8 cellular contexts compared by ENCODE assay signal in the genomic region with DNA sequence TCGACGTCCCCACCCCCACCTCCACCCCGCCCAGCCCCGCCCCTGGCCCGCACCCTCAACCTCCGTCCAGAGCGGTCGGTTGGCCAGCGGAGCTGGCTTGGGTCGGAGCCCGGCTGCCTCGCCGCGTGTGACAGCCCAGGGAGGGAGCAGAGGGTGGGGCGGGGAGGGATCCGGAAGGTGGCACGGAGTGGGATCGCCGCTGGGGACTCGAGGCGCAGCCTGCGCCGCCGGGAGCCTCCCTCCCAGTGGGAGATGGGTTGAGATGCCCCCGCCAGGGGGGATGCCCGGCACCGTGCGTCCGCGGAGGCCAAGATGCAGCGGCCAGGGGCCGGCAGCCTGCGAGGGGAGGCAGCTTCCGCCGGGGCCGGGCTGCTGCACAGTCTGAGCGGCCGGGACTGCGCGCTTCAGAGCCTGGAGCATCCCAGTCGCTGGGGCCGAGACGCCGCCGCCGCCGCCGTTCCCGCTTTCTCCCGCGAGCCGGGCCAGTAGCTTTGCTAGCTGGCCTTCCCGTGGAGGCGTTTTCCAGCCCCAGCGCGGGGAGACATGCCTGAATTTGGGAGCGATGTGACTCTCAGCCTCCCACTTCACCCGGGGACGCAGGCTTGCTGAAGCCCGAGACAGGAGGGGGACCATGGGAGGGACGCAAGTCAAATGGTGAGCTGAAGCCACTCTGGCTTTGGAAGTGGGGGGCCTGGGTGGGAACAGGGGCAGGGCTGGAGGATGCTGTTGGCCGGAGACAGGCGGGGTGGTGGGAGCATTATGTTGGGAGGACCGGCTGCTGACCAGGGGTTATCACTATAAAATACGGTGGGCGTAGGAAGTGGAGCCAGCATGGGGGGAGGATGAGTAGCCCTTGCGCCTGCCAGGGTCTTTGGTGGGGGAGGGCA. TPM values are rescaled to one million over a fixed set of nuclear protein-coding genes. Genes with fewer than 3 reads are reported as not detected.
DNase-seq lines count a peak whose midpoint lies in the region; ATAC-seq, FAIRE-seq and TF ChIP-seq lines count a peak whose summit lies in the region.

No MANE protein-coding gene starts in this region.

- WGBS in SK-N-SH (ENCODE audit: low lambda C conversion rate): 17% methylated on average over 25 of the region's 67 CpGs
- 2 to 6% (median 3%) methylated on average over 54 to 67 of the region's 67 CpGs for WGBS in small intestine, 3 donors

- H2AFZ ChIP-seq in SK-N-SH (ENCODE audit: low read depth): peak overlapping the region; percentile 33; the same call in 1 of the 2 replicates
- peak overlapping the region; percentile 76 for H2AFZ ChIP-seq in keratinocyte (ENCODE audit: control insufficient read depth, low read length)

- 0 out of 4 replicates have a peak overlapping the region, but pooled peaks of 1 of the 2 experiments have one; percentile 0 for H3K27ac ChIP-seq in SK-N-SH (ENCODE audit: low read depth in 2 of 2, low read length in 1 of 2)
- H3K27ac ChIP-seq in keratinocyte (ENCODE audit: control insufficient read depth, insufficient read depth, low read length): peak overlapping the region; percentile 22
- peak overlapping the region in 1 of 2 donors; percentile 43 for H3K27ac ChIP-seq in small intestine (ENCODE audit: low read depth in 1 of 2, low read length in 1 of 2)

- peak overlapping the region; percentile 97 for H3K4me2 ChIP-seq in SK-N-SH
- peak overlapping the region; percentile 83 for H3K4me2 ChIP-seq in keratinocyte (ENCODE audit: control insufficient read depth, extremely low read depth, insufficient read depth, low read depth, low read length)

- peaks cover 5% of the 10 kb centered on the region; the same call in 1 of the 2 replicates for H3K79me2 ChIP-seq in SK-N-SH (ENCODE audit: insufficient read depth)
- no peaks in the 10 kb centered on the region for H3K79me2 ChIP-seq in keratinocyte (ENCODE audit: control insufficient read depth, insufficient read depth, low read length)

- H3K4me3 ChIP-seq in SK-N-SH (ENCODE audit: low read depth in 2 of 2, low read length in 1 of 2) (peak overlapping the region; percentile 57 to 72), keratinocyte (ENCODE audit: control insufficient read depth in 2 of 3, extremely low read depth in 1 of 3, insufficient read depth in 2 of 3, low read depth in 1 of 3, low read length in 3 of 3) (peak overlapping the region; percentile 65 to 76 (median 66)), small intestine (ENCODE audit: low read depth in 1 of 2, low read length in 2 of 2) (peak overlapping the region; percentile 28 to 54)

- H3K9me3 ChIP-seq in SK-N-SH: no peaks in the 10 kb centered on the region
- H3K9me3 ChIP-seq in keratinocyte (ENCODE audit: control insufficient read depth, low read depth, low read length): no peaks in the 10 kb centered on the region
- H3K9me3 ChIP-seq in small intestine (ENCODE audit: control insufficient read depth, low read depth): no peaks in the 10 kb centered on the region

- no peak for TF ChIP-seq CTCF in SK-N-SH (IDR thresholded peaks at IDR 0.05)
- no peak for TF ChIP-seq CTCF in keratinocyte (optimal IDR thresholded peaks at IDR 0.05 in 1 of 3, IDR thresholded peaks at IDR 0.05 in 1 of 3, conservative IDR thresholded peaks at IDR 0.05 in 1 of 3; ENCODE audit: extremely low read depth in 1 of 3, insufficient read depth in 2 of 3, low read length in 3 of 3)

- H4K20me1 ChIP-seq in SK-N-SH (ENCODE audit: insufficient read depth) (no peaks in the 10 kb centered on the region), keratinocyte (ENCODE audit: control insufficient read depth, extremely low read depth, insufficient read depth, low read length) (no peaks in the 10 kb centered on the region)

- peaks cover 13 to 18% of the 10 kb centered on the region in 2 experiments; a peak in 3 of 4 replicates for H3K4me1 ChIP-seq in SK-N-SH (ENCODE audit: control insufficient read depth in 1 of 2, insufficient read depth in 2 of 2, low read depth in 1 of 2, low read length in 1 of 2)
- H3K4me1 ChIP-seq in keratinocyte (ENCODE audit: control insufficient read depth, extremely low read depth, insufficient read depth, low read length): peaks cover 31% of the 10 kb centered on the region
- H3K4me1 ChIP-seq in small intestine (ENCODE audit: control insufficient read depth in 2 of 2, insufficient read depth in 1 of 2, low read depth in 1 of 2, low read length in 1 of 2): peaks cover 0 to 3% of the 10 kb centered on the region in 2 donors

- TF ChIP-seq EP300 in SK-N-SH (IDR thresholded peaks at IDR 0.05; ENCODE audit: borderline replicate concordance in 1 of 2, low read depth in 1 of 2, low read length in 1 of 2): 0 out of 4 replicates have a peak, but pooled peaks of 1 of the 2 experiments have one; percentile 17

- no peaks in the 10 kb centered on the region for H3K9me1 ChIP-seq in keratinocyte (ENCODE audit: control insufficient read depth, extremely low read depth, insufficient read depth, low read length)

- CTCF ChIA-PET in SK-N-SH (lab: Yijun Ruan, JAX): interaction anchor here (0.6 to 14.8 kb wide), 5 partner anchors 12 to 237 kb away, joined by 3 to 272 read pairs (median 3); a partner anchor contains a TSS

- no peak for TF ChIP-seq RAD21 in SK-N-SH (IDR thresholded peaks at IDR 0.05; ENCODE audit: low read length)

- no peak for FAIRE-seq in keratinocyte (lab: Jason Lieb, UNC)
- FAIRE-seq in small intestine (lab: Jason Lieb, UNC): no peak

- DNase-seq in activated effector memory CD4-positive, alpha-beta T cell treated with anti-CD3 and anti-CD28 coated beads, Interleukin-2, amount 50 U/mL, for 16 hours: peak; percentile 66
- DNase-seq in activated effector memory CD4-positive, alpha-beta T cell treated with Interleukin-2 at 50 U/mL for 16 hours: no peak
- DNase-seq in SK-N-SH (peak; percentile 90), cerebellum (ENCODE audit: low spot score) (peak; percentile 57), keratinocyte (ENCODE audit: low read depth, low spot score) (no peak), small intestine (peak; percentile 36), SIG-M5 treated with dmso at 0.1 percent for 504 hours (lab: John Stamatoyannopoulos, UW; ENCODE audit: unreplicated experiment) (no peak)

- no peak for ATAC-seq in GM21515 (IDR thresholded peaks at IDR 0.05; ENCODE audit: unreplicated experiment)

- dilution Hi-C loops in keratinocyte (cut with MboI; ENCODE audit: extremely low pct_ligation_motif_present, low sequenced_read_pairs): no loop called here

- POLR2A ChIA-PET in SK-N-SH (lab: Yijun Ruan, JAX): no interaction called here

- H3F3A ChIP-seq in SK-N-SH (replicated peaks; ENCODE audit: insufficient read depth): peaks cover 18% of the 10 kb centered on the region

- no peaks in the 10 kb centered on the region for H3K27me3 ChIP-seq in SK-N-SH (ENCODE audit: insufficient read depth)
- H3K27me3 ChIP-seq in keratinocyte (ENCODE audit: control insufficient read depth, extremely low read depth, insufficient read depth, low read length): no peaks in the 10 kb centered on the region
- no peaks in the 10 kb centered on the region for H3K27me3 ChIP-seq in small intestine (ENCODE audit: control insufficient read depth in 2 of 2, insufficient read depth in 2 of 2, low read length in 2 of 2)

- H3K9ac ChIP-seq in SK-N-SH (peak overlapping the region; percentile 71), keratinocyte (ENCODE audit: control insufficient read depth, extremely low read depth, insufficient read depth, low read length) (peak overlapping the region; percentile 72)

- H3K36me3 ChIP-seq in SK-N-SH (replicated peaks in 1 of 2; ENCODE audit: control insufficient read depth in 1 of 2, insufficient read depth in 2 of 2, low read length in 1 of 2) (peaks cover 0 to 24% of the 10 kb centered on the region in 2 experiments), keratinocyte (ENCODE audit: control insufficient read depth in 2 of 2, extremely low read depth in 1 of 2, insufficient read depth in 2 of 2, low read length in 2 of 2) (peaks cover 0 to 5% of the 10 kb centered on the region in 2 experiments), small intestine (ENCODE audit: control insufficient read depth in 2 of 2, insufficient read depth in 2 of 2, low read length in 2 of 2) (no peaks in the 10 kb centered on the region)

- no peaks in the 10 kb centered on the region for H3K9me2 ChIP-seq in SK-N-SH

RNA-seq across cellular contexts. Expression of a gene that starts 40.2 kb away (rescaled TPM):
- polyA plus RNA-seq in SK-N-SH (2012; rRNA removed) (5.3 and 6.8 TPM in 2 replicates), keratinocyte (5.9 to 13.2 TPM (median 7.8 TPM) in 3 replicates), small intestine (1 to 10 TPM; 1.3 to 9.7 (median 2.2) TPM)
- polyA plus RNA-seq in SK-N-SH (2012; cell fraction: cytosol; rRNA removed): 6.3 and 6.9 TPM in 2 replicates
- polyA plus RNA-seq in SK-N-SH (2012; cell fraction: nucleus; rRNA removed): 5.9 and 9.3 TPM in 2 replicates
- total RNA-seq in cerebellum: 45.7 TPM
- 20.1 TPM for polyA plus RNA-seq in keratinocyte (2011; ENCODE audit: low read depth)
- 11.0 and 15.2 TPM in 2 replicates for polyA plus RNA-seq in keratinocyte (2011; cell fraction: cytosol; rRNA removed)
- polyA plus RNA-seq in keratinocyte (2011; cell fraction: nucleus; rRNA removed): 11.4 and 12.8 TPM in 2 replicates
- polyA plus RNA-seq in keratinocyte (2012; ENCODE audit: low replicate concordance): 4.3 and 6.6 TPM in 2 replicates
- polyA minus RNA-seq in keratinocyte: 3.8 to 17.6 TPM (median 10.7 TPM) in 3 replicates
- polyA minus RNA-seq in keratinocyte (2011; cell fraction: cytosol; rRNA and poly(A)+ RNA removed): 14.0 TPM
- 13.1 and 24.3 TPM in 2 replicates for polyA minus RNA-seq in keratinocyte (2011; cell fraction: nucleus; rRNA and poly(A)+ RNA removed)

RNA-seq across cellular contexts. Expression of a gene that starts 47.8 kb away (rescaled TPM):
- polyA plus RNA-seq in SK-N-SH (2012; rRNA removed): 14.4 and 17.8 TPM in 2 replicates
- polyA plus RNA-seq in SK-N-SH (2012; cell fraction: cytosol; rRNA removed): 19.4 and 20.3 TPM in 2 replicates
- polyA plus RNA-seq in SK-N-SH (2012; cell fraction: nucleus; rRNA removed): 6.9 and 10.2 TPM in 2 replicates
- total RNA-seq in cerebellum: 34.8 TPM
- polyA plus RNA-seq in keratinocyte: 23.3 to 41.9 TPM (median 40.2 TPM) in 3 replicates
- polyA plus RNA-seq in keratinocyte (2011; ENCODE audit: low read depth): 9.9 TPM
- 26.8 and 42.4 TPM in 2 replicates for polyA plus RNA-seq in keratinocyte (2011; cell fraction: cytosol; rRNA removed)
- polyA plus RNA-seq in keratinocyte (2011; cell fraction: nucleus; rRNA removed): 23.1 and 29.2 TPM in 2 replicates
- polyA plus RNA-seq in keratinocyte (2012; ENCODE audit: low replicate concordance): 15.0 and 30.5 TPM in 2 replicates
- polyA minus RNA-seq in keratinocyte: 15.5 to 33.0 TPM (median 20.9 TPM) in 3 replicates
- 35.7 TPM for polyA minus RNA-seq in keratinocyte (2011; cell fraction: cytosol; rRNA and poly(A)+ RNA removed)
- polyA minus RNA-seq in keratinocyte (2011; cell fraction: nucleus; rRNA and poly(A)+ RNA removed): 13.1 and 23.7 TPM in 2 replicates
- 10 to 100 TPM; 24.0 to 28.4 (median 24.9) TPM for polyA plus RNA-seq in small intestine

RNA-seq across cellular contexts. Expression of a gene that starts 58.7 kb away (rescaled TPM):
- not detected in 2 replicates for polyA plus RNA-seq in SK-N-SH (2012; rRNA removed)
- not detected in 2 replicates for polyA plus RNA-seq in SK-N-SH (2012; cell fraction: cytosol; rRNA removed)
- not detected in 2 replicates for polyA plus RNA-seq in SK-N-SH (2012; cell fraction: nucleus; rRNA removed)
- total RNA-seq in cerebellum: not detected
- polyA plus RNA-seq in keratinocyte: 2.9 to 5.5 TPM (median 3.5 TPM) in 3 replicates
- 4.3 TPM for polyA plus RNA-seq in keratinocyte (2011; ENCODE audit: low read depth)
- polyA plus RNA-seq in keratinocyte (2011; cell fraction: cytosol; rRNA removed): 3.1 and 3.3 TPM in 2 replicates
- polyA plus RNA-seq in keratinocyte (2011; cell fraction: nucleus; rRNA removed): 3.0 and 4.4 TPM in 2 replicates
- polyA plus RNA-seq in keratinocyte (2012; ENCODE audit: low replicate concordance): 2.7 and 7.3 TPM in 2 replicates
- polyA minus RNA-seq in keratinocyte: 0.58 to 4.4 TPM (median 0.89 TPM) in 3 replicates
- not detected for polyA minus RNA-seq in keratinocyte (2011; cell fraction: cytosol; rRNA and poly(A)+ RNA removed)
- polyA minus RNA-seq in keratinocyte (2011; cell fraction: nucleus; rRNA and poly(A)+ RNA removed): 0.53 TPM in 1 of 2 replicates, not detected in the other
- 10 to 100 TPM; 10.3 to 33.5 (median 30.0) TPM for polyA plus RNA-seq in small intestine

Comparison
In these comparisons a context has a peak if more than half of its experiments do, and no peak if none do; other contexts are left out.
1. DNase-seq: peak in activated effector memory CD4-positive, alpha-beta T cell treated with anti-CD3 and anti-CD28 coated beads, Interleukin-2, amount 50 U/mL, for 16 hours (single experiment), SK-N-SH (single experiment), cerebellum (single experiment) and small intestine (single experiment); none in activated effector memory CD4-positive, alpha-beta T cell treated with Interleukin-2 at 50 U/mL for 16 hours (single experiment), keratinocyte (single experiment) and SIG-M5 treated with dmso at 0.1 percent for 504 hours (single experiment).
2. Peak in every context shown above with its lines, with median percentiles within 50 percentile points of each other: H3K4me3 ChIP-seq.